ENCODE assay signal across 18 cellular contexts in the genomic region with DNA sequence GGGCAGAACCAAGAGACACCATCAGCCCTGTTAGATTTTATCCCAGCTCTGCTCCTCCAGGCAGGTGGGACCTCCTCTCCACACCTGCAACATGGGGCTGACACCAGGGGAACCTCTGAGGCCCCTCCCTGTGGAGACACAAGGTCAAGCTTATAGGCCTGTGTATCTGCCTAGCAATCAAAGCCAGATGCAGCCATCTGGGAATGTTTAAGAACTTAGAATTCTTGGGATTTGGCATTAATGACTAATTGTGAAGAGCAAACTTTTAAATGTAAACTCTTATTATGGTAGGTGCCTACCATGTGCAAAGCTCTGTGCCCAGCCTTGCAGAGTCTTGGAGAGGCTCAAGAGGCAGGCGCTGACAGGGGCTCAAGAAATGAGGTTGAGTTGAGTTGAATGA. TPM values are rescaled to one million over a fixed set of nuclear protein-coding genes. Genes with fewer than 3 reads are reported as not detected.
A peak's percentile ranks its signal among the peaks of the same experiment; 100 is the strongest.
DNase-seq lines count a peak whose midpoint lies in the region; ATAC-seq and TF ChIP-seq lines count a peak whose summit lies in the region.
"Had no signal": no experiment of that assay in that cellular context is flagged by ENCODE, and none has a peak within 500 bp of the region (broad histone marks: within the 10 kb centered on the region; RNA-seq: fewer than 3 reads in every experiment).

No MANE protein-coding gene starts in this region.

- no peaks in the 10 kb centered on the region for H3K9me3 ChIP-seq in SK-N-SH
- no peaks in the 10 kb centered on the region for H3K9me3 ChIP-seq in A673 (ENCODE audit: low read depth, low read length, poor library complexity, severe bottlenecking)
- H3K9me3 ChIP-seq: BLaER1 treated with 17β-estradiol and CSF1 and Interleukin-3, amounts not matched to agents 10 nM and 100 nM had no signal

- intact Hi-C loops in A673 (cut with micrococcal nuclease; ENCODE audit: unreplicated experiment) = no loop called here

- TF ChIP-seq EP300 in SK-N-SH (IDR thresholded peaks at IDR 0.05; ENCODE audit: borderline replicate concordance in 1 of 2, low read depth in 1 of 2, low read length in 1 of 2) = no peak

- no peak for TF ChIP-seq CTCF in SK-N-SH (IDR thresholded peaks at IDR 0.05)
- no peak for TF ChIP-seq CTCF in A673 (conservative IDR thresholded peaks at IDR 0.05; ENCODE audit: low read depth, low read length)

- 67% methylated on average over 1 of the region's 1 CpG for WGBS in SK-N-SH (ENCODE audit: low lambda C conversion rate)

- H3K36me3 ChIP-seq in SK-N-SH (replicated peaks in 1 of 2; ENCODE audit: control insufficient read depth in 1 of 2, insufficient read depth in 2 of 2, low read length in 1 of 2) = no peaks in the 10 kb centered on the region
- H3K36me3 ChIP-seq in A673 (ENCODE audit: insufficient read depth, low read length, poor library complexity, severe bottlenecking) = no peaks in the 10 kb centered on the region
- H3K36me3 ChIP-seq: BLaER1 treated with 17β-estradiol and CSF1 and Interleukin-3, amounts not matched to agents 10 nM and 100 nM had no signal

- H3K4me1 Mint-ChIP-seq in activated CD4-positive, alpha-beta T cell treated with anti-CD3 and anti-CD28 coated beads, Interleukin-2, amount 10 ng/mL, durations not matched to agents 7 days and 5 days = no peaks in the 10 kb centered on the region

- no peak overlapping the region for H3K9ac ChIP-seq in SK-N-SH
- H3K9ac ChIP-seq: BLaER1 treated with 17β-estradiol and CSF1 and Interleukin-3, amounts not matched to agents 10 nM and 100 nM had no signal

- H3K4me3 ChIP-seq in SK-N-SH (ENCODE audit: low read depth in 2 of 2, low read length in 1 of 2) (no peak overlapping the region), A673 (ENCODE audit: low read depth, low read length, poor library complexity, severe bottlenecking) (no peak overlapping the region)
- H3K4me3 ChIP-seq: BLaER1 treated with 17β-estradiol and CSF1 and Interleukin-3, amounts not matched to agents 10 nM and 100 nM had no signal

- no peaks in the 10 kb centered on the region for H3K27me3 Mint-ChIP-seq in activated CD4-positive, alpha-beta T cell treated with anti-CD3 and anti-CD28 coated beads, Interleukin-2, amount 10 ng/mL, durations not matched to agents 7 days and 5 days

- CTCF ChIA-PET in SK-N-SH (lab: Yijun Ruan, JAX) = interaction anchor here (1.5 to 2.0 kb wide), 2 partner anchors 183 to 272 kb away, joined by 4 to 6 read pairs; no protein-coding TSS in a partner anchor
- CTCF ChIA-PET in activated CD4-positive, alpha-beta T cell treated with anti-CD3 and anti-CD28 coated beads, Interleukin-2, amount 10 ng/mL, durations not matched to agents 7 days and 5 days (lab: Charles Lee) = interaction anchor here (1.5 kb wide), 1 partner anchor 9 kb away, joined by 4 read pairs; no protein-coding TSS in a partner anchor
- CTCF ChIA-PET in A673 (lab: Charles Lee) = no interaction called here

- no peak overlapping the region for H2AFZ ChIP-seq in SK-N-SH (ENCODE audit: low read depth)

- H3K27ac ChIP-seq in SK-N-SH (ENCODE audit: low read depth in 2 of 2, low read length in 1 of 2) (no peak overlapping the region), A673 (ENCODE audit: low read depth, low read length, poor library complexity, severe bottlenecking) (no peak overlapping the region)
- H3K27ac ChIP-seq: BLaER1 treated with 17β-estradiol and CSF1 and Interleukin-3, amounts not matched to agents 10 nM and 100 nM had no signal

- no peak overlapping the region for H3K4me3 Mint-ChIP-seq in activated CD4-positive, alpha-beta T cell treated with anti-CD3 and anti-CD28 coated beads, Interleukin-2, amount 10 ng/mL, durations not matched to agents 7 days and 5 days
- H3K4me3 Mint-ChIP-seq: CD8-positive, alpha-beta T cell; H9 had no signal

- POLR2A ChIA-PET in SK-N-SH (lab: Yijun Ruan, JAX) (interaction anchor here (1.0 kb wide), 1 partner anchor 171 kb away, joined by 3 read pairs; no protein-coding TSS in a partner anchor), A673 (lab: Charles Lee; ENCODE audit: low non-redundant PET) (no interaction called here)
- POLR2A ChIA-PET in activated CD4-positive, alpha-beta T cell treated with anti-CD3 and anti-CD28 coated beads, Interleukin-2, amount 10 ng/mL, durations not matched to agents 7 days and 5 days (lab: Charles Lee) = no interaction called here

- BruUV-seq in A673 (replicated peaks; lab: Mats Ljungman, UMichigan) = no TSS peak

- H3K27me3 ChIP-seq in SK-N-SH (ENCODE audit: insufficient read depth) (no peaks in the 10 kb centered on the region), A673 (replicated peaks; ENCODE audit: insufficient read depth, low read depth, low read length, poor library complexity) (no peaks in the 10 kb centered on the region)
- H3K27me3 ChIP-seq: BLaER1 treated with 17β-estradiol and CSF1 and Interleukin-3, amounts not matched to agents 10 nM and 100 nM had no signal

- H3K4me1 ChIP-seq in SK-N-SH (ENCODE audit: control insufficient read depth in 1 of 2, insufficient read depth in 2 of 2, low read depth in 1 of 2, low read length in 1 of 2) = peaks cover 0 to 24% of the 10 kb centered on the region in 2 experiments; a peak in 1 of 4 replicates
- H3K4me1 ChIP-seq in A673 (ENCODE audit: insufficient read depth, low read length, poor library complexity, severe bottlenecking) = peaks cover 9% of the 10 kb centered on the region
- H3K4me1 ChIP-seq: BLaER1 treated with 17β-estradiol and CSF1 and Interleukin-3, amounts not matched to agents 10 nM and 100 nM had no signal

- H4K20me1 ChIP-seq in SK-N-SH (ENCODE audit: insufficient read depth) = no peaks in the 10 kb centered on the region
- H4K20me1 ChIP-seq: BLaER1 treated with 17β-estradiol and CSF1 and Interleukin-3, amounts not matched to agents 10 nM and 100 nM had no signal

- no peak for TF ChIP-seq RAD21 in SK-N-SH (IDR thresholded peaks at IDR 0.05; ENCODE audit: low read length)

- DNase-seq in EL (peak; percentile 26), SK-N-SH (no peak), fibroblast of gingiva (ENCODE audit: low read depth) (peak; percentile 25), A673 (ENCODE audit: low spot score) (no peak), GM19238 (ENCODE audit: insufficient read length, low spot score) (no peak)
- no peak for DNase-seq in activated CD4-positive, alpha-beta T cell treated with anti-CD3 and anti-CD28 coated beads, Interleukin-2, amount 10 ng/mL, durations not matched to agents 7 days and 5 days
- DNase-seq: Calu3; CD8-positive, alpha-beta T cell; H9; KBM-7; NCI-H1105 treated with DMSO at 0.1 percent for 48 hours; NCI-H1694; NK-92 treated with Interleukin-12 subunit alpha and Interleukin-12 subunit beta, amount 100 ng/mL, for 24 hours; OCI-M1; Right ventricle myocardium superior had no signal

- H3F3A ChIP-seq in SK-N-SH (replicated peaks; ENCODE audit: insufficient read depth) = no peaks in the 10 kb centered on the region

- H3K36me3 Mint-ChIP-seq in activated CD4-positive, alpha-beta T cell treated with anti-CD3 and anti-CD28 coated beads, Interleukin-2, amount 10 ng/mL, durations not matched to agents 7 days and 5 days (ENCODE audit: low read depth) = no peaks in the 10 kb centered on the region
- H3K36me3 Mint-ChIP-seq: CD8-positive, alpha-beta T cell had no signal

- no peak overlapping the region for H3K27ac Mint-ChIP-seq in activated CD4-positive, alpha-beta T cell treated with anti-CD3 and anti-CD28 coated beads, Interleukin-2, amount 10 ng/mL, durations not matched to agents 7 days and 5 days
- H3K27ac Mint-ChIP-seq: CD8-positive, alpha-beta T cell had no signal

- H3K4me2 ChIP-seq in SK-N-SH = no peak overlapping the region
- H3K4me2 ChIP-seq: BLaER1 treated with 17β-estradiol and CSF1 and Interleukin-3, amounts not matched to agents 10 nM and 100 nM had no signal

- no peak for ATAC-seq in esophagus mucosa
- ATAC-seq: CD8-positive, alpha-beta T cell had no signal

- H3K9me3 Mint-ChIP-seq in activated CD4-positive, alpha-beta T cell treated with anti-CD3 and anti-CD28 coated beads, Interleukin-2, amount 10 ng/mL, durations not matched to agents 7 days and 5 days = no peaks in the 10 kb centered on the region
- H3K9me3 Mint-ChIP-seq: CD8-positive, alpha-beta T cell; H9 had no signal

- no peaks in the 10 kb centered on the region for H3K79me2 ChIP-seq in SK-N-SH (ENCODE audit: insufficient read depth)

- no peaks in the 10 kb centered on the region for H3K9me2 ChIP-seq in SK-N-SH

TF ChIP-seq in SK-N-SH, 30 proteins besides CTCF, POLR2A, EP300 and RAD21 (continues in another document):
- TF ChIP-seq GATA2 (CRISPR knock-in tag; IDR thresholded peaks at IDR 0.05) (no peak), RCOR1 (IDR thresholded peaks at IDR 0.05; ENCODE audit: low read length) (no peak), SIN3A (IDR thresholded peaks at IDR 0.05; ENCODE audit: borderline replicate concordance, low read depth, low read length) (no peak)
- TF ChIP-seq, protein P1, sequence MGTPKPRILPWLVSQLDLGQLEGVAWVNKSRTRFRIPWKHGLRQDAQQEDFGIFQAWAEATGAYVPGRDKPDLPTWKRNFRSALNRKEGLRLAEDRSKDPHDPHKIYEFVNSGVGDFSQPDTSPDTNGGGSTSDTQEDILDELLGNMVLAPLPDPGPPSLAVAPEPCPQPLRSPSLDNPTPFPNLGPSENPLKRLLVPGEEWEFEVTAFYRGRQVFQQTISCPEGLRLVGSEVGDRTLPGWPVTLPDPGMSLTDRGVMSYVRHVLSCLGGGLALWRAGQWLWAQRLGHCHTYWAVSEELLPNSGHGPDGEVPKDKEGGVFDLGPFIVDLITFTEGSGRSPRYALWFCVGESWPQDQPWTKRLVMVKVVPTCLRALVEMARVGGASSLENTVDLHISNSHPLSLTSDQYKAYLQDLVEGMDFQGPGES (IDR thresholded peaks at IDR 0.05; ENCODE audit: low read depth, low read length) = no peak

RNA-seq across cellular contexts. Expression of a gene that starts 52.1 kb away (rescaled TPM):
- not detected in 2 replicates for polyA plus RNA-seq in SK-N-SH (2012; rRNA removed)
- polyA plus RNA-seq in SK-N-SH (2012; cell fraction: cytosol; rRNA removed) = not detected in 2 replicates
- not detected in 2 replicates for polyA plus RNA-seq in SK-N-SH (2012; cell fraction: nucleus; rRNA removed)
- total RNA-seq in activated CD4-positive, alpha-beta T cell treated with anti-CD3 and anti-CD28 coated beads, Interleukin-2, amount 10 ng/mL, durations not matched to agents 7 days and 5 days = not detected
- not detected for total RNA-seq in esophagus mucosa
- total RNA-seq in A673 (2021) = not detected in 2 replicates
- total RNA-seq: Calu3; CD8-positive, alpha-beta T cell; H9; NCI-H460; Right ventricle myocardium superior had no signal

Comparison
In these comparisons a context has a peak if more than half of its experiments do, and no peak if none do; other contexts are left out.
1. DNase-seq: peak in EL (single experiment) and fibroblast of gingiva (single experiment); none in SK-N-SH (single experiment), activated CD4-positive, alpha-beta T cell treated with anti-CD3 and anti-CD28 coated beads, Interleukin-2, amount 10 ng/mL, durations not matched to agents 7 days and 5 days (single experiment), A673 (single experiment) and GM19238 (single experiment).